ENCODE assay signal across 12 cellular contexts in the genomic region with DNA sequence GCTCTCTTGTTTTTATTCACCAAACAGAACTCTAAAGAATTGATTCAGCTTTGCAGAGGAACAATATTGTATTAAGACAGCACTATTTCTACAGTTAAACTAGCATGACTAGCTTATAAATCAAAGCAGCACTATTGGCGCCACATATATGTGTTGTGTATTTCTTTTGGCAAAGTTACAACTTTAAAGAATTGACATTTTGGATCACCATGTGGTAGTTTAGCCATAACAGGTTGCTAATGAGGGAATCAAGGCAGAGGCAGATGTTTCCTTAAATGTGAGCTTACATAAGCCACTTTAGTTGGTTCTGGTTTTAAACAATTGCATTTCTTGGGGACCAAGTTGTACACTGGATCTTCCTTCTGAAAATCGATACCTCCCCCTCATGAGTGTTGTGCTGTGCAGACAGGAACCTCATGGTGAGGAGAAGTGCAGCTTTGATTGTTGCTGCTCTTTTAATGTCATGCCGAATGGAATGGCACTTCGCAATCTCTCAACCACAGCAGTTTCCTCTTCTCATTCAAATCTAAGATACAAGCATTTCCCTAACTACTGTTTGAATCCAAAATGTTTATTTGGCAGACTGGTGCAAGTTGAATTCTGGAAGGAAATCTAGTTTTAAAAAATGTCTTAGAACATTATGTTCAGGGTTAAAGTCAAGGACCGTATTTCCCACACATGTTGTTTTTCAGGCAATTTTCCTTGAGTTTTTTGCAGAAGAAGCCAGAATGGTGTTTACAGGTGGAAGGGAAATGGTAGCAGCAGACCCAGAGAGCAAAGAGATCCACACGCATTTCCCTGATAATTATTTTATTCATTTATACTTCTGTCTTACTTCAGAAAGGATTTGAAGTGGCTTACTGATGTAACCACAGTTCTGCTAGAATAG.
DNase-seq lines count a peak whose midpoint lies in the region; ATAC-seq and TF ChIP-seq lines count a peak whose summit lies in the region.
"Had no signal": no experiment of that assay in that cellular context is flagged by ENCODE, and none has a peak within 500 bp of the region (broad histone marks: within the 10 kb centered on the region; RNA-seq: fewer than 3 reads in every experiment).

No MANE protein-coding gene starts in this region.

- peak overlapping the region; percentile 1; the same call in 1 of the 2 replicates for H3K27ac Mint-ChIP-seq in WTC11
- no peak overlapping the region for H3K27ac Mint-ChIP-seq in activated CD4-positive, alpha-beta memory T cell treated with anti-CD3 and anti-CD28 coated beads for 36 hours
- H3K27ac Mint-ChIP-seq: IgD-negative memory B cell; stimulated activated effector memory CD8-positive, alpha-beta T cell treated with anti-CD3 and anti-CD28 coated beads, Interleukin-12 subunit alpha, Interleukin-12 subunit beta, amount 100 ng/mL, for 72 hours had no signal

- H3K27me3 Mint-ChIP-seq in WTC11 (ENCODE audit: low read depth), result no peaks in the 10 kb centered on the region
- H3K27me3 Mint-ChIP-seq in activated CD4-positive, alpha-beta memory T cell treated with anti-CD3 and anti-CD28 coated beads for 36 hours, result peaks cover 1% of the 10 kb centered on the region
- H3K27me3 Mint-ChIP-seq: IgD-negative memory B cell had no signal

- H3K4me1 Mint-ChIP-seq in WTC11, result peaks cover 33% of the 10 kb centered on the region
- no peaks in the 10 kb centered on the region for H3K4me1 Mint-ChIP-seq in activated CD4-positive, alpha-beta memory T cell treated with anti-CD3 and anti-CD28 coated beads for 36 hours (ENCODE audit: low read depth)
- H3K4me1 Mint-ChIP-seq: stimulated activated effector memory CD8-positive, alpha-beta T cell treated with anti-CD3 and anti-CD28 coated beads, Interleukin-12 subunit alpha, Interleukin-12 subunit beta, amount 100 ng/mL, for 72 hours had no signal

- ATAC-seq in WTC11 (no peak), GM19351 (IDR thresholded peaks at IDR 0.05; ENCODE audit: unreplicated experiment) (no peak)
- ATAC-seq: stimulated activated effector memory CD8-positive, alpha-beta T cell treated with anti-CD3 and anti-CD28 coated beads, Interleukin-12 subunit alpha, Interleukin-12 subunit beta, amount 100 ng/mL, for 72 hours had no signal

- H3K9ac ChIP-seq in skeletal muscle tissue (ENCODE audit: low read depth in 1 of 3, low read length in 3 of 3), result no peak overlapping the region
- H3K9ac ChIP-seq: parathyroid adenoma had no signal

- H3K4me3 ChIP-seq in foreskin fibroblast (ENCODE audit: low read depth in 1 of 2, low read length in 2 of 2), result no peak overlapping the region
- H3K4me3 ChIP-seq in skeletal muscle tissue (ENCODE audit: low read length in 3 of 3), result no peak overlapping the region

- DNase-seq in GM03348 (ENCODE audit: low spot score), result peak; percentile 29
- DNase-seq in WTC11 (ENCODE audit: low spot score), result no peak
- DNase-seq in foreskin fibroblast, result peak; percentile 29 to 55
- DNase-seq in activated CD4-positive, alpha-beta memory T cell treated with anti-CD3 and anti-CD28 coated beads for 36 hours, result no peak
- DNase-seq in foreskin melanocyte, result no peak
- DNase-seq in D341Med (ENCODE audit: low spot score), result no peak
- DNase-seq: NCI-H146 had no signal

- H3K27ac ChIP-seq in skeletal muscle tissue (ENCODE audit: low read depth, low read length), result peak overlapping the region; percentile 41

- TF ChIP-seq CTCF in WTC11 (IDR thresholded peaks at IDR 0.05) (no peak), foreskin fibroblast (IDR thresholded peaks at IDR 0.05; ENCODE audit: low read depth, low read length) (no peak)

- POLR2A ChIA-PET in WTC11 (lab: Charles Lee), result no interaction called here
- POLR2A ChIA-PET in activated CD4-positive, alpha-beta memory T cell treated with anti-CD3 and anti-CD28 coated beads for 36 hours (lab: Charles Lee), result no interaction called here

- intact Hi-C loops in activated CD4-positive, alpha-beta memory T cell treated with anti-CD3 and anti-CD28 coated beads for 36 hours (cut with micrococcal nuclease), result no loop called here

- H3K36me3 Mint-ChIP-seq in WTC11, result no peaks in the 10 kb centered on the region
- H3K36me3 Mint-ChIP-seq in activated CD4-positive, alpha-beta memory T cell treated with anti-CD3 and anti-CD28 coated beads for 36 hours, result no peaks in the 10 kb centered on the region
- H3K36me3 Mint-ChIP-seq: stimulated activated effector memory CD8-positive, alpha-beta T cell treated with anti-CD3 and anti-CD28 coated beads, Interleukin-12 subunit alpha, Interleukin-12 subunit beta, amount 100 ng/mL, for 72 hours had no signal

- peaks cover 7% of the 10 kb centered on the region for H3K9me3 Mint-ChIP-seq in WTC11
- peaks cover 3% of the 10 kb centered on the region for H3K9me3 Mint-ChIP-seq in activated CD4-positive, alpha-beta memory T cell treated with anti-CD3 and anti-CD28 coated beads for 36 hours

- H3K9me3 ChIP-seq in skeletal muscle tissue (ENCODE audit: control insufficient read depth in 3 of 3, low read length in 3 of 3), result no peaks in the 10 kb centered on the region

- H3K27me3 ChIP-seq in skeletal muscle tissue (ENCODE audit: control insufficient read depth in 3 of 3, insufficient read depth in 3 of 3, low read length in 3 of 3), result no peaks in the 10 kb centered on the region

- H3K4me1 ChIP-seq in skeletal muscle tissue (ENCODE audit: control insufficient read depth in 3 of 3, insufficient read depth in 3 of 3, low read length in 3 of 3), result peaks cover 0 to 21% (median 10%) of the 10 kb centered on the region in 3 donors
- H3K4me1 ChIP-seq: parathyroid adenoma had no signal

- H3K36me3 ChIP-seq in skeletal muscle tissue (ENCODE audit: control insufficient read depth in 3 of 3, insufficient read depth in 3 of 3, low read length in 3 of 3), result no peaks in the 10 kb centered on the region

- CTCF ChIA-PET in WTC11 (lab: Charles Lee), result no interaction called here
- CTCF ChIA-PET in activated CD4-positive, alpha-beta memory T cell treated with anti-CD3 and anti-CD28 coated beads for 36 hours (lab: Charles Lee), result no interaction called here

- H3K4me3 Mint-ChIP-seq in WTC11, result no peak overlapping the region
- H3K4me3 Mint-ChIP-seq in activated CD4-positive, alpha-beta memory T cell treated with anti-CD3 and anti-CD28 coated beads for 36 hours, result no peak overlapping the region
- H3K4me3 Mint-ChIP-seq: IgD-negative memory B cell; stimulated activated effector memory CD8-positive, alpha-beta T cell treated with anti-CD3 and anti-CD28 coated beads, Interleukin-12 subunit alpha, Interleukin-12 subunit beta, amount 100 ng/mL, for 72 hours had no signal

TF ChIP-seq in WTC11, 78 proteins besides CTCF, POLR2A, EP300 and RAD21:
- TF ChIP-seq GRHL2 (CRISPR knock-in tag; IDR thresholded peaks at IDR 0.05; ENCODE audit: insufficient replicate concordance, severe bottlenecking), result no peak
- TF ChIP-seq TCF7 (CRISPR knock-in tag; IDR thresholded peaks at IDR 0.05; ENCODE audit: low read depth), result no peak
- TF ChIP-seq, protein P1, sequence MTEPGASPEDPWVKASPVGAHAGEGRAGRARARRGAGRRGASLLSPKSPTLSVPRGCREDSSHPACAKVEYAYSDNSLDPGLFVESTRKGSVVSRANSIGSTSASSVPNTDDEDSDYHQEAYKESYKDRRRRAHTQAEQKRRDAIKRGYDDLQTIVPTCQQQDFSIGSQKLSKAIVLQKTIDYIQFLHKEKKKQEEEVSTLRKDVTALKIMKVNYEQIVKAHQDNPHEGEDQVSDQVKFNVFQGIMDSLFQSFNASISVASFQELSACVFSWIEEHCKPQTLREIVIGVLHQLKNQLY (CRISPR knock-in tag; IDR thresholded peaks at IDR 0.05), result no peak
- TF ChIP-seq, protein P2, sequence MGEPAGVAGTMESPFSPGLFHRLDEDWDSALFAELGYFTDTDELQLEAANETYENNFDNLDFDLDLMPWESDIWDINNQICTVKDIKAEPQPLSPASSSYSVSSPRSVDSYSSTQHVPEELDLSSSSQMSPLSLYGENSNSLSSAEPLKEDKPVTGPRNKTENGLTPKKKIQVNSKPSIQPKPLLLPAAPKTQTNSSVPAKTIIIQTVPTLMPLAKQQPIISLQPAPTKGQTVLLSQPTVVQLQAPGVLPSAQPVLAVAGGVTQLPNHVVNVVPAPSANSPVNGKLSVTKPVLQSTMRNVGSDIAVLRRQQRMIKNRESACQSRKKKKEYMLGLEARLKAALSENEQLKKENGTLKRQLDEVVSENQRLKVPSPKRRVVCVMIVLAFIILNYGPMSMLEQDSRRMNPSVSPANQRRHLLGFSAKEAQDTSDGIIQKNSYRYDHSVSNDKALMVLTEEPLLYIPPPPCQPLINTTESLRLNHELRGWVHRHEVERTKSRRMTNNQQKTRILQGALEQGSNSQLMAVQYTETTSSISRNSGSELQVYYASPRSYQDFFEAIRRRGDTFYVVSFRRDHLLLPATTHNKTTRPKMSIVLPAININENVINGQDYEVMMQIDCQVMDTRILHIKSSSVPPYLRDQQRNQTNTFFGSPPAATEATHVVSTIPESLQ (CRISPR knock-in tag; IDR thresholded peaks at IDR 0.05), result no peak
- no peak for TF ChIP-seq MXD4 (CRISPR knock-in tag; IDR thresholded peaks at IDR 0.05; ENCODE audit: borderline replicate concordance)
- no peak for TF ChIP-seq TEAD4 (CRISPR knock-in tag; IDR thresholded peaks at IDR 0.05)
- TF ChIP-seq CREM (CRISPR knock-in tag; IDR thresholded peaks at IDR 0.05), result no peak
- TF ChIP-seq, protein P3, sequence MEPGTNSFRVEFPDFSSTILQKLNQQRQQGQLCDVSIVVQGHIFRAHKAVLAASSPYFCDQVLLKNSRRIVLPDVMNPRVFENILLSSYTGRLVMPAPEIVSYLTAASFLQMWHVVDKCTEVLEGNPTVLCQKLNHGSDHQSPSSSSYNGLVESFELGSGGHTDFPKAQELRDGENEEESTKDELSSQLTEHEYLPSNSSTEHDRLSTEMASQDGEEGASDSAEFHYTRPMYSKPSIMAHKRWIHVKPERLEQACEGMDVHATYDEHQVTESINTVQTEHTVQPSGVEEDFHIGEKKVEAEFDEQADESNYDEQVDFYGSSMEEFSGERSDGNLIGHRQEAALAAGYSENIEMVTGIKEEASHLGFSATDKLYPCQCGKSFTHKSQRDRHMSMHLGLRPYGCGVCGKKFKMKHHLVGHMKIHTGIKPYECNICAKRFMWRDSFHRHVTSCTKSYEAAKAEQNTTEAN (CRISPR knock-in tag; IDR thresholded peaks at IDR 0.05), result no peak

Comparison
In these comparisons a context has a peak if more than half of its experiments do, and no peak if none do; other contexts are left out.
1. DNase-seq: peak in GM03348 (single experiment) and foreskin fibroblast (2 of 2); none in WTC11 (single experiment), activated CD4-positive, alpha-beta memory T cell treated with anti-CD3 and anti-CD28 coated beads for 36 hours (single experiment), foreskin melanocyte (single experiment) and D341Med (single experiment).